10 cellular contexts compared by ENCODE assay signal in genomic region chr6:82875573-82876185, GRCh38.
DNase-seq lines count a peak whose midpoint lies in the region; TF ChIP-seq lines count a peak whose summit lies in the region.
"Had no signal": no experiment of that assay in that cellular context is flagged by ENCODE, and none has a peak within 500 bp of the region (broad histone marks: within the 10 kb centered on the region; RNA-seq: fewer than 3 reads in every experiment).

No MANE protein-coding gene starts in this region.

- no peaks in the 10 kb centered on the region for H3K9me3 Mint-ChIP-seq in nephron progenitor cell

- H3K4me3 Mint-ChIP-seq in nephron progenitor cell: no peak overlapping the region

- no peaks in the 10 kb centered on the region for H3K27me3 ChIP-seq in testis
- H3K27me3 ChIP-seq: esophagus squamous epithelium had no signal

- WGBS in testis, 2 donors: 60 to 63% methylated on average over 4 of the region's 4 CpGs

- H3K36me3 Mint-ChIP-seq in nephron progenitor cell (ENCODE audit: low read depth): no peaks in the 10 kb centered on the region

- H3K27me3 Mint-ChIP-seq in nephron progenitor cell (ENCODE audit: low read depth, poor library complexity): peaks cover 4% of the 10 kb centered on the region

- peak; percentile 23 to 75 for DNase-seq in SW 1271 (lab: John Stamatoyannopoulos, UW)
- peak; percentile 73 for DNase-seq in fibroblast of the aortic adventitia (ENCODE audit: low read depth)
- DNase-seq in testis: peak; percentile 45
- DNase-seq in nephron progenitor cell: no peak
- no peak for DNase-seq in stimulated activated CD4-positive, alpha-beta T cell treated with anti-CD3 and anti-CD28 coated beads, Interleukin-15, amount 100 ng/mL, for 24 hours
- DNase-seq in NCI-H2171 (lab: John Stamatoyannopoulos, UW): no peak
- DNase-seq: aorta, esophagus squamous epithelium had no signal

- peaks cover 18% of the 10 kb centered on the region for H3K4me1 Mint-ChIP-seq in nephron progenitor cell

- intact Hi-C loops in testis (cut with DNase I; ENCODE audit: low total_unique reads): no loop called here

- H3K36me3 ChIP-seq in HEK293 (ENCODE audit: control insufficient read depth in 2 of 2, insufficient read depth in 1 of 2, low read length in 2 of 2) (no peaks in the 10 kb centered on the region), testis (ENCODE audit: low read depth, missing control alignments) (no peaks in the 10 kb centered on the region)
- H3K36me3 ChIP-seq: esophagus squamous epithelium, prostate gland had no signal

- H3K9me3 ChIP-seq in HEK293 (ENCODE audit: control insufficient read depth, insufficient read depth, low read depth, low read length): no peaks in the 10 kb centered on the region
- no peaks in the 10 kb centered on the region for H3K9me3 ChIP-seq in testis
- H3K9me3 ChIP-seq: esophagus squamous epithelium, prostate gland had no signal

- no peak for TF ChIP-seq CTCF in HEK293 (tag by site-specific recombination; IDR thresholded peaks at IDR 0.05)
- no peak for TF ChIP-seq CTCF in fibroblast of the aortic adventitia (IDR thresholded peaks at IDR 0.05; ENCODE audit: insufficient read depth, low read length)
- TF ChIP-seq CTCF in testis (IDR thresholded peaks at IDR 0.05): no peak
- no peak for TF ChIP-seq CTCF in nephron progenitor cell (IDR thresholded peaks at IDR 0.05)

- H3K27ac ChIP-seq in HEK293 (ENCODE audit: extremely low read depth, low read depth, low read length) (no peak overlapping the region), testis (peak overlapping the region in 1 of 2 donors; percentile 9)
- H3K27ac ChIP-seq: esophagus squamous epithelium, prostate gland had no signal

- H3K27ac Mint-ChIP-seq in nephron progenitor cell: no peak overlapping the region

- no peak overlapping the region for H3K4me3 ChIP-seq in HEK293 (ENCODE audit: low read depth, low read length)
- no peak overlapping the region for H3K4me3 ChIP-seq in fibroblast of the aortic adventitia (ENCODE audit: low read depth, low read length)
- H3K4me3 ChIP-seq in testis: no peak overlapping the region
- H3K4me3 ChIP-seq: esophagus squamous epithelium, prostate gland had no signal

- CTCF ChIA-PET in HEK293 (lab: Yijun Ruan, JAX): interaction anchor here (0.8 kb wide), 1 partner anchor 57 kb away, joined by 3 read pairs; no protein-coding TSS in a partner anchor

- H3K4me1 ChIP-seq in HEK293 (ENCODE audit: control insufficient read depth, insufficient read depth, low read length) (peaks cover 27% of the 10 kb centered on the region), testis (no peaks in the 10 kb centered on the region)
- H3K4me1 ChIP-seq: prostate gland had no signal

- TF ChIP-seq POLR2A in testis (IDR thresholded peaks at IDR 0.05): no peak

- POLR2A ChIA-PET in HEK293 (lab: Yijun Ruan, JAX): no interaction called here

TF ChIP-seq in HEK293, 187 proteins besides CTCF, POLR2A, EP300 and RAD21:
- 0 out of 2 replicates have a peak, but pooled peaks have one; percentile 24 for TF ChIP-seq ZNF184 (tag by site-specific recombination; IDR thresholded peaks at IDR 0.05)
- TF ChIP-seq ZNF660 (tag by site-specific recombination; IDR thresholded peaks at IDR 0.05): 0 out of 2 replicates have a peak, but pooled peaks have one; percentile 12
- no peak for TF ChIP-seq ZNF138 (tag by site-specific recombination; IDR thresholded peaks at IDR 0.05; ENCODE audit: borderline replicate concordance)
- 0 out of 2 replicates have a peak, but pooled peaks have one; percentile 14 for TF ChIP-seq ZFHX2 (tag by site-specific recombination; conservative IDR thresholded peaks at IDR 0.05)
- 0 out of 2 replicates have a peak, but pooled peaks have one; percentile 8 for TF ChIP-seq ZNF692 (tag by site-specific recombination; IDR thresholded peaks at IDR 0.05)
- TF ChIP-seq ZNF600 (tag by site-specific recombination; IDR thresholded peaks at IDR 0.05): peak; percentile 54; the same call in 1 of the 2 replicates
- 0 out of 2 replicates have a peak, but pooled peaks have one; percentile 47 for TF ChIP-seq ZNF10 (tag by site-specific recombination; IDR thresholded peaks at IDR 0.05)
- TF ChIP-seq ZNF449 (tag by site-specific recombination; IDR thresholded peaks at IDR 0.05): no peak

Comparison
In these comparisons a context has a peak if more than half of its experiments do, and no peak if none do; other contexts are left out.
1. DNase-seq: peak in SW 1271 (2 of 2), fibroblast of the aortic adventitia (single experiment) and testis (single experiment); none in nephron progenitor cell (single experiment), stimulated activated CD4-positive, alpha-beta T cell treated with anti-CD3 and anti-CD28 coated beads, Interleukin-15, amount 100 ng/mL, for 24 hours (single experiment) and NCI-H2171 (single experiment).